ENCODE assay signal across 27 cellular contexts in genomic region chr4:38415682-38416081, GRCh38.
"Had no signal": no experiment of that assay in that cellular context is flagged by ENCODE, and none has a peak within 500 bp of the region (broad histone marks: within the 10 kb centered on the region; RNA-seq: fewer than 3 reads in every experiment).

No MANE protein-coding gene starts in this region.

- H3K27ac Mint-ChIP-seq: activated CD4-positive, alpha-beta T cell treated with anti-CD3 and anti-CD28 coated beads for 36 hours; activated T-cell treated with anti-CD3 and anti-CD28 coated beads, Interleukin-2, amount 50 U/mL, for 24 hours; activated T-helper 17 cell treated with anti-CD3 and anti-CD28 coated beads, Interleukin-2, amount 50 U/mL, for 72 hours; immature natural killer cell; progenitor cell of endocrine pancreas; stimulated activated naive CD8-positive, alpha-beta T cell treated with anti-CD3 and anti-CD28 coated beads, Interleukin-15, Interleukin-2, amounts not matched to agents 100 ng/mL and 50 ng/mL, for 24 hours had no signal

- H3K4me3 Mint-ChIP-seq: activated CD4-positive, alpha-beta T cell treated with anti-CD3 and anti-CD28 coated beads for 36 hours; activated T-cell treated with anti-CD3 and anti-CD28 coated beads, Interleukin-2, amount 50 U/mL, for 24 hours; activated T-helper 17 cell treated with anti-CD3 and anti-CD28 coated beads, Interleukin-2, amount 50 U/mL, for 72 hours; central memory CD8-positive, alpha-beta T cell; immature natural killer cell; stimulated activated naive CD8-positive, alpha-beta T cell treated with anti-CD3 and anti-CD28 coated beads, Interleukin-15, Interleukin-2, amounts not matched to agents 100 ng/mL and 50 ng/mL, for 24 hours had no signal

- H3K4me1 Mint-ChIP-seq: central memory CD8-positive, alpha-beta T cell; immature natural killer cell had no signal

- DNase-seq: activated CD4-positive, alpha-beta T cell treated with anti-CD3 and anti-CD28 coated beads for 36 hours; activated CD4-positive, alpha-beta T cell treated with anti-CD3 and anti-CD28 coated beads, Interleukin-2, amount 50 U/mL, for 48 hours; activated CD4-positive, CD25-positive, alpha-beta regulatory T cell; activated CD8-positive, alpha-beta memory T cell treated with anti-CD3 and anti-CD28 coated beads, Interleukin-2, amount 50 U/mL, for 48 hours; activated gamma-delta T cell treated with Interleukin-2 at 50 U/mL for 16 hours; activated naive CD4-positive, alpha-beta T cell treated with anti-CD3 and anti-CD28 coated beads, Interleukin-2, amount 50 U/mL, for 16 hours; activated T-cell treated with anti-CD3 and anti-CD28 coated beads, Interleukin-2, amount 50 U/mL, for 24 hours; anterior cingulate cortex; dermis blood vessel endothelial cell; effector memory CD4-positive, alpha-beta T cell; immature natural killer cell; kidney; left colon; mammary epithelial cell; midbrain; naive thymus-derived CD4-positive, alpha-beta T cell; retina; stimulated activated CD4-positive, alpha-beta T cell treated with anti-CD3 and anti-CD28 coated beads, Interleukin-12 subunit alpha, Interleukin-12 subunit beta, amount 100 ng/mL, for 4 hours; stimulated activated CD4-positive, alpha-beta T cell treated with anti-CD3 and anti-CD28 coated beads, Interleukin-4, amount 100 ng/mL, for 1 hour; substantia nigra; upper lobe of right lung had no signal

- H3K27me3 Mint-ChIP-seq: activated CD4-positive, alpha-beta T cell treated with anti-CD3 and anti-CD28 coated beads for 36 hours; activated T-cell treated with anti-CD3 and anti-CD28 coated beads, Interleukin-2, amount 50 U/mL, for 24 hours; progenitor cell of endocrine pancreas; stimulated activated naive CD8-positive, alpha-beta T cell treated with anti-CD3 and anti-CD28 coated beads, Interleukin-15, Interleukin-2, amounts not matched to agents 100 ng/mL and 50 ng/mL, for 24 hours had no signal

- ATAC-seq: activated CD4-positive, alpha-beta T cell treated with anti-CD3 and anti-CD28 coated beads for 36 hours; activated T-helper 17 cell treated with anti-CD3 and anti-CD28 coated beads, Interleukin-2, amount 50 U/mL, for 72 hours; gastroesophageal sphincter; left colon; naive thymus-derived CD4-positive, alpha-beta T cell; sciatic nerve; upper lobe of right lung had no signal
